14 cellular contexts compared by ENCODE assay signal in genomic region chr9:16197578-16198370, GRCh38.
DNase-seq lines count a peak whose midpoint lies in the region; ATAC-seq and TF ChIP-seq lines count a peak whose summit lies in the region.
"Had no signal": no experiment of that assay in that cellular context is flagged by ENCODE, and none has a peak within 500 bp of the region (broad histone marks: within the 10 kb centered on the region; RNA-seq: fewer than 3 reads in every experiment).

No MANE protein-coding gene starts in this region.

- no peaks in the 10 kb centered on the region for H3K9me3 Mint-ChIP-seq in osteocyte (ENCODE audit: unreplicated experiment)
- H3K9me3 Mint-ChIP-seq: activated CD4-positive, alpha-beta memory T cell treated with anti-CD3 and anti-CD28 coated beads for 36 hours; activated naive CD8-positive, alpha-beta T cell treated with anti-CD3 and anti-CD28 coated beads, Interleukin-2, amount 10 ng/mL, durations not matched to agents 7 days and 5 days had no signal

- TF ChIP-seq CTCF in esophagus muscularis mucosa (IDR thresholded peaks at IDR 0.05) (no peak), osteocyte (IDR thresholded peaks at IDR 0.05) (no peak), vagina (IDR thresholded peaks at IDR 0.05) (no peak), foreskin keratinocyte (conservative IDR thresholded peaks at IDR 0.05) (no peak)

- H3K36me3 Mint-ChIP-seq in osteocyte (ENCODE audit: unreplicated experiment) = no peaks in the 10 kb centered on the region
- H3K36me3 Mint-ChIP-seq: activated CD4-positive, alpha-beta memory T cell treated with anti-CD3 and anti-CD28 coated beads for 36 hours; activated naive CD8-positive, alpha-beta T cell treated with anti-CD3 and anti-CD28 coated beads, Interleukin-2, amount 10 ng/mL, durations not matched to agents 7 days and 5 days; naive thymus-derived CD4-positive, alpha-beta T cell had no signal

- DNase-seq in MG63 = peak; percentile 92
- peak; percentile 70 for DNase-seq in esophagus muscularis mucosa (ENCODE audit: extremely low spot score)
- DNase-seq in osteocyte (ENCODE audit: extremely low spot score, unreplicated experiment) = no peak
- DNase-seq in vagina (ENCODE audit: extremely low spot score in 2 of 2) = no peak
- DNase-seq in DMS114 treated with DMSO at 0.1 percent for 48 hours (lab: John Stamatoyannopoulos, UW; ENCODE audit: unreplicated experiment) = no peak
- DNase-seq in foreskin keratinocyte = no peak
- no peak for DNase-seq in posterior vena cava (ENCODE audit: low spot score)
- DNase-seq: activated CD4-positive, alpha-beta memory T cell treated with anti-CD3 and anti-CD28 coated beads for 36 hours; activated naive CD8-positive, alpha-beta T cell treated with anti-CD3 and anti-CD28 coated beads, Interleukin-2, amount 10 ng/mL, durations not matched to agents 7 days and 5 days; activated T-cell treated with anti-CD3 and anti-CD28 coated beads, Interleukin-2, amount 50 U/mL, for 48 hours; central memory CD4-positive, alpha-beta T cell; DMS79 treated with DMSO at 0.1 percent for 48 hours; naive thymus-derived CD4-positive, alpha-beta T cell had no signal

- H3K27ac Mint-ChIP-seq in osteocyte (ENCODE audit: unreplicated experiment) = peak overlapping the region; percentile 90
- H3K27ac Mint-ChIP-seq: activated CD4-positive, alpha-beta memory T cell treated with anti-CD3 and anti-CD28 coated beads for 36 hours; activated naive CD8-positive, alpha-beta T cell treated with anti-CD3 and anti-CD28 coated beads, Interleukin-2, amount 10 ng/mL, durations not matched to agents 7 days and 5 days; naive thymus-derived CD4-positive, alpha-beta T cell had no signal

- ATAC-seq in foreskin keratinocyte = no peak
- ATAC-seq: gastroesophageal sphincter; naive thymus-derived CD4-positive, alpha-beta T cell had no signal

- H3K27me3 ChIP-seq in MG63 (no peaks in the 10 kb centered on the region), esophagus muscularis mucosa (no peaks in the 10 kb centered on the region), vagina (no peaks in the 10 kb centered on the region), foreskin keratinocyte (no peaks in the 10 kb centered on the region)
- H3K27me3 ChIP-seq: gastroesophageal sphincter had no signal

- H3K27me3 Mint-ChIP-seq in osteocyte (ENCODE audit: unreplicated experiment) = no peaks in the 10 kb centered on the region
- H3K27me3 Mint-ChIP-seq: activated CD4-positive, alpha-beta memory T cell treated with anti-CD3 and anti-CD28 coated beads for 36 hours had no signal

- H3K36me3 ChIP-seq in MG63 (peaks cover 2% of the 10 kb centered on the region; the same call in 1 of the 2 replicates), esophagus muscularis mucosa (no peaks in the 10 kb centered on the region), vagina (no peaks in the 10 kb centered on the region)
- H3K36me3 ChIP-seq: gastroesophageal sphincter had no signal

- 72% methylated on average over 20 of the region's 20 CpGs for WGBS in esophagus muscularis mucosa

- intact Hi-C loops in esophagus muscularis mucosa (cut with DNase I) (loop anchor here (10.0 kb wide), 1 partner anchor 527 kb away; no protein-coding TSS in a partner anchor), vagina (cut with DNase I) (loop anchor here (10.0 kb wide), 1 partner anchor 667 kb away; no protein-coding TSS in a partner anchor), posterior vena cava (cut with DNase I) (no loop called here)

- peaks cover 9% of the 10 kb centered on the region for H3K9me3 ChIP-seq in MG63
- no peaks in the 10 kb centered on the region for H3K9me3 ChIP-seq in esophagus muscularis mucosa
- H3K9me3 ChIP-seq in vagina = no peaks in the 10 kb centered on the region
- H3K9me3 ChIP-seq: gastroesophageal sphincter had no signal

- peak overlapping the region; percentile 1 for H3K4me3 ChIP-seq in MG63
- peak overlapping the region in 1 of 4 donors; percentile 8 for H3K4me3 ChIP-seq in esophagus muscularis mucosa
- no peak overlapping the region for H3K4me3 ChIP-seq in vagina
- H3K4me3 ChIP-seq: gastroesophageal sphincter had no signal

- peak overlapping the region; percentile 15 for H3K4me3 Mint-ChIP-seq in osteocyte (ENCODE audit: unreplicated experiment)
- H3K4me3 Mint-ChIP-seq: activated CD4-positive, alpha-beta memory T cell treated with anti-CD3 and anti-CD28 coated beads for 36 hours; activated naive CD8-positive, alpha-beta T cell treated with anti-CD3 and anti-CD28 coated beads, Interleukin-2, amount 10 ng/mL, durations not matched to agents 7 days and 5 days; naive thymus-derived CD4-positive, alpha-beta T cell had no signal

- H3K27ac ChIP-seq in esophagus muscularis mucosa (replicated peaks in 1 of 4) (no peak overlapping the region), vagina (peak overlapping the region; percentile 20), foreskin keratinocyte (no peak overlapping the region)
- H3K27ac ChIP-seq: gastroesophageal sphincter had no signal

- H3K4me1 Mint-ChIP-seq in osteocyte (ENCODE audit: unreplicated experiment) = peaks cover 78% of the 10 kb centered on the region
- H3K4me1 Mint-ChIP-seq: activated naive CD8-positive, alpha-beta T cell treated with anti-CD3 and anti-CD28 coated beads, Interleukin-2, amount 10 ng/mL, durations not matched to agents 7 days and 5 days; naive thymus-derived CD4-positive, alpha-beta T cell had no signal

- TF ChIP-seq POLR2A in esophagus muscularis mucosa (IDR thresholded peaks at IDR 0.05; ENCODE audit: low read depth) = no peak
- TF ChIP-seq POLR2A in vagina (IDR thresholded peaks at IDR 0.05) = no peak

- no peak for TF ChIP-seq EP300 in esophagus muscularis mucosa (IDR thresholded peaks at IDR 0.05)

- peaks cover 7 to 12% (median 9%) of the 10 kb centered on the region in 4 donors for H3K4me1 ChIP-seq in esophagus muscularis mucosa
- H3K4me1 ChIP-seq in vagina = peaks cover 3% of the 10 kb centered on the region
- peaks cover under 1% of the 10 kb centered on the region for H3K4me1 ChIP-seq in foreskin keratinocyte

Comparison
In these comparisons a context has a peak if more than half of its experiments do, and no peak if none do; other contexts are left out.
1. DNase-seq: peak in MG63 (single experiment) and esophagus muscularis mucosa (single experiment); none in osteocyte (single experiment), vagina (0 of 2), DMS114 treated with DMSO at 0.1 percent for 48 hours (single experiment), foreskin keratinocyte (0 of 2) and posterior vena cava (single experiment).
2. intact Hi-C loops: an anchor here in esophagus muscularis mucosa (10.0 kb wide) and vagina (10.0 kb wide); none called in posterior vena cava.